Comparison of ENCODE assay signal across 2 cellular contexts in the genomic region with DNA sequence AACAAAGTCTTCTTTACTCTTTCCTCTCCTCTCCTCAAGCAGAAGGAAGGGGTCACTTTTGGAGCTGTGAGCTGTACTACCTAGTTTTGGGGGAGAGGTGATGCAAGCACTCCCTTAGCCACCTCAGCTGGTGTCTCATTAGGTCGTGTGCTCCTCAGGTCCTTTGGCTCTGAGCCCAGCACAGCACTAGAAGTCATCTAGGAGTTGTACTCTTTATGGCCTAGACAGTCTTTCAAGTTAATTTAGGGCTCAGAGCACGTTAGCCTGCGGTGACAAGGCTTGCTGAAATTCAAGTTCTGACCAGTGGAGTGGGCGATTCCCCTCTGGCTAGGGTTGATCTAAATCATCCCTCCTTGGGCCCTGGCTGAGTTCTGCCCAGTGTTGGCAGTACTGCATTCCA.
TF ChIP-seq lines count a peak whose summit lies in the region.

No MANE protein-coding gene starts in this region.

TF ChIP-seq in GM23338, 12 proteins besides CTCF, POLR2A, EP300 and RAD21:
- TF ChIP-seq, protein P1, sequence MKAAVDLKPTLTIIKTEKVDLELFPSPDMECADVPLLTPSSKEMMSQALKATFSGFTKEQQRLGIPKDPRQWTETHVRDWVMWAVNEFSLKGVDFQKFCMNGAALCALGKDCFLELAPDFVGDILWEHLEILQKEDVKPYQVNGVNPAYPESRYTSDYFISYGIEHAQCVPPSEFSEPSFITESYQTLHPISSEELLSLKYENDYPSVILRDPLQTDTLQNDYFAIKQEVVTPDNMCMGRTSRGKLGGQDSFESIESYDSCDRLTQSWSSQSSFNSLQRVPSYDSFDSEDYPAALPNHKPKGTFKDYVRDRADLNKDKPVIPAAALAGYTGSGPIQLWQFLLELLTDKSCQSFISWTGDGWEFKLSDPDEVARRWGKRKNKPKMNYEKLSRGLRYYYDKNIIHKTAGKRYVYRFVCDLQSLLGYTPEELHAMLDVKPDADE (IDR thresholded peaks at IDR 0.05), result no peak

TF ChIP-seq in H1, 55 proteins besides CTCF, POLR2A, EP300 and RAD21:
- TF ChIP-seq RXRA (IDR thresholded peaks at IDR 0.05; ENCODE audit: insufficient read depth, low read depth, low read length) (no peak), SP4 (IDR thresholded peaks at IDR 0.05; ENCODE audit: low read length) (no peak), TAF7 (optimal IDR thresholded peaks at IDR 0.05; ENCODE audit: borderline replicate concordance, low read depth, low read length) (no peak), YY1 (IDR thresholded peaks at IDR 0.05; ENCODE audit: low read depth, low read length) (no peak), JUND (IDR thresholded peaks at IDR 0.05; ENCODE audit: low read length) (no peak)
